ENCODE assay signal across 20 cellular contexts in genomic region chr7:25091757-25092156, GRCh38. TPM values are rescaled to one million over a fixed set of nuclear protein-coding genes. Genes with fewer than 3 reads are reported as not detected.
A peak's percentile ranks its signal among the peaks of the same experiment; 100 is the strongest.
DNase-seq lines count a peak whose midpoint lies in the region; FAIRE-seq and TF ChIP-seq lines count a peak whose summit lies in the region.
"Had no signal": no experiment of that assay in that cellular context is flagged by ENCODE, and none has a peak within 500 bp of the region (broad histone marks: within the 10 kb centered on the region; RNA-seq: fewer than 3 reads in every experiment).

No MANE protein-coding gene starts in this region.

- H2BK20ac ChIP-seq in H1 (ENCODE audit: low read length): no peak overlapping the region

- H3K4me1 Mint-ChIP-seq in T-helper 2 cell treated with Interferon-gamma antibody and Interleukin-4, amounts not matched to agents 5 μg/mL and 100 μg/mL, for 36 hours (ENCODE audit: low read depth): peaks cover 10% of the 10 kb centered on the region

- POLR2A ChIA-PET in H1 (lab: Charles Lee; ENCODE audit: partially characterized antibody): no interaction called here

- no peak overlapping the region for H3K27ac Mint-ChIP-seq in T-helper 2 cell treated with Interferon-gamma antibody and Interleukin-4, amounts not matched to agents 5 μg/mL and 100 μg/mL, for 36 hours
- H3K27ac Mint-ChIP-seq: CD8-positive, alpha-beta memory T cell; IgD-negative memory B cell had no signal

- no peak overlapping the region for H3K23ac ChIP-seq in H1 (ENCODE audit: insufficient read length)

- no peak overlapping the region for H2BK120ac ChIP-seq in H1 (replicated peaks; ENCODE audit: low read depth, low read length)

- DNase-seq in NCI-H146 (lab: John Stamatoyannopoulos, UW) (peak; percentile 2), NCI-H146 treated with DMSO at 0.1 percent for 48 hours (lab: John Stamatoyannopoulos, UW; ENCODE audit: unreplicated experiment) (no peak), NCI-H2107 treated with DMSO at 0.1 percent for 48 hours (lab: John Stamatoyannopoulos, UW; ENCODE audit: unreplicated experiment) (peak; percentile 50), NCI-H82 treated with DMSO at 0.1 percent for 48 hours (lab: John Stamatoyannopoulos, UW; ENCODE audit: unreplicated experiment) (peak; percentile 8), H1 (ENCODE audit: low read depth in 1 of 2, low spot score in 2 of 2) (no peak), NCI-H187 treated with DMSO at 0.1 percent for 48 hours (lab: John Stamatoyannopoulos, UW) (no peak), GM12891 (ENCODE audit: insufficient read length, low spot score) (no peak)
- DNase-seq in T-helper 2 cell treated with Interferon-gamma antibody and Interleukin-4, amounts not matched to agents 5 μg/mL and 100 μg/mL, for 36 hours (ENCODE audit: low spot score): no peak
- DNase-seq: CD8-positive, alpha-beta memory T cell; EL; GF-D8; H7; Kasumi-1; NCI-H1436; NCI-H2081; NCI-H345; NCI-H526 treated with DMSO at 0.1 percent for 48 hours; OCI-M1 had no signal

- H3K4me2 ChIP-seq in H1 (ENCODE audit: insufficient read depth in 1 of 2, low read depth in 2 of 2, low read length in 2 of 2): no peak overlapping the region

- no peak overlapping the region for H3K18ac ChIP-seq in H1 (ENCODE audit: extremely low read depth, low read length)

- no peak overlapping the region for H3K9ac ChIP-seq in H1 (replicated peaks in 1 of 4; ENCODE audit: extremely low read depth in 1 of 4, low read depth in 3 of 4, low read length in 3 of 4)

- no peak for TF ChIP-seq CTCF in H1 (IDR thresholded peaks at IDR 0.05; ENCODE audit: control extremely low read depth in 1 of 3, insufficient read depth in 1 of 3, low read depth in 1 of 3, low read length in 3 of 3)

- no peak overlapping the region for H3K4ac ChIP-seq in H1 (replicated peaks; ENCODE audit: insufficient read length, low read depth, low read length)

- no peak overlapping the region for H3K27ac ChIP-seq in H1 (ENCODE audit: low read depth, low read length)
- H3K27ac ChIP-seq: C4-2B had no signal

- H3K79me2 ChIP-seq in H1 (ENCODE audit: control insufficient read depth in 1 of 2, insufficient read depth in 2 of 2, low read length in 2 of 2): no peaks in the 10 kb centered on the region

- no peak overlapping the region for H2BK12ac ChIP-seq in H1 (ENCODE audit: low read depth, low read length)

- TF ChIP-seq RAD21 in H1 (IDR thresholded peaks at IDR 0.05 in 1 of 2, conservative IDR thresholded peaks at IDR 0.05 in 1 of 2; ENCODE audit: low read depth in 2 of 2, low read length in 2 of 2): no peak

- 93% methylated on average over 4 of the region's 4 CpGs; no CpG with 5 or more reads in 1 of the 2 experiments for WGBS in H1 (ENCODE audit: extremely low coverage in 1 of 2, insufficient coverage in 1 of 2, insufficient read length in 1 of 2, insufficient replicate concordance in 2 of 2, low coverage in 1 of 2, low lambda C conversion rate in 2 of 2, missing lambda C conversion rate in 1 of 2), 2 experiments

- no peak for TF ChIP-seq EP300 in H1 (IDR thresholded peaks at IDR 0.05; ENCODE audit: borderline replicate concordance in 1 of 2, low read depth in 2 of 2, low read length in 2 of 2)

- no peak overlapping the region for H2AK5ac ChIP-seq in H1 (ENCODE audit: low read depth, low read length)

- H3K14ac ChIP-seq in H1 (ENCODE audit: insufficient read length): no peak overlapping the region

- H3K27me3 Mint-ChIP-seq in T-helper 2 cell treated with Interferon-gamma antibody and Interleukin-4, amounts not matched to agents 5 μg/mL and 100 μg/mL, for 36 hours (ENCODE audit: low read depth): peaks cover 10% of the 10 kb centered on the region

- H3K36me3 Mint-ChIP-seq in T-helper 2 cell treated with Interferon-gamma antibody and Interleukin-4, amounts not matched to agents 5 μg/mL and 100 μg/mL, for 36 hours (ENCODE audit: low read depth): no peaks in the 10 kb centered on the region
- H3K36me3 Mint-ChIP-seq: CD8-positive, alpha-beta memory T cell; IgD-negative memory B cell had no signal

- 0 out of 2 replicates have a peak overlapping the region, but pooled peaks have one; percentile 2 for H2AFZ ChIP-seq in H1 (ENCODE audit: low read length)

- no peak overlapping the region for H3K4me3 ChIP-seq in H1 (ENCODE audit: extremely low read depth in 1 of 4, insufficient read depth in 2 of 4, low read depth in 3 of 4, low read length in 4 of 4)

- H3K4me3 Mint-ChIP-seq in T-helper 2 cell treated with Interferon-gamma antibody and Interleukin-4, amounts not matched to agents 5 μg/mL and 100 μg/mL, for 36 hours: no peak overlapping the region
- H3K4me3 Mint-ChIP-seq: CD8-positive, alpha-beta memory T cell; IgD-negative memory B cell had no signal

- no peaks in the 10 kb centered on the region for H3K9me3 Mint-ChIP-seq in T-helper 2 cell treated with Interferon-gamma antibody and Interleukin-4, amounts not matched to agents 5 μg/mL and 100 μg/mL, for 36 hours
- H3K9me3 Mint-ChIP-seq: CD8-positive, alpha-beta memory T cell; IgD-negative memory B cell had no signal

- no peaks in the 10 kb centered on the region for H4K20me1 ChIP-seq in H1 (replicated peaks in 1 of 2; ENCODE audit: control insufficient read depth in 1 of 2, insufficient read depth in 2 of 2, low read length in 2 of 2)

- H3K27me3 ChIP-seq in H1 (replicated peaks in 1 of 4; ENCODE audit: control insufficient read depth in 3 of 4, extremely low read depth in 1 of 4, insufficient read depth in 3 of 4, low read length in 3 of 4): no peaks in the 10 kb centered on the region

- H2BK15ac ChIP-seq in H1 (ENCODE audit: low read length): no peak overlapping the region

- CTCF ChIA-PET in H1 (lab: Charles Lee; ENCODE audit: partially characterized antibody): interaction anchor here (0.8 to 8.1 kb wide), 21 partner anchors 9 to 376 kb away, joined by 3 to 84 read pairs (median 4); partner anchors contain the start of gene OSBPL3

- no peaks in the 10 kb centered on the region for H3K23me2 ChIP-seq in H1 (ENCODE audit: low read depth, low read length)

- H3K56ac ChIP-seq in H1 (replicated peaks; ENCODE audit: insufficient read length, low read depth, low read length): no peak overlapping the region

- no peak overlapping the region for H2BK5ac ChIP-seq in H1 (ENCODE audit: low read depth, low read length)

- TF ChIP-seq POLR2A in H1 (IDR thresholded peaks at IDR 0.05; ENCODE audit: control extremely low read depth in 1 of 2, low read depth in 2 of 2, low read length in 2 of 2) (no peak), GM12891 (IDR thresholded peaks at IDR 0.05; ENCODE audit: low read depth, low read length) (no peak)

- FAIRE-seq in H1 (lab: Jason Lieb, UNC): no peak
- no peak for FAIRE-seq in GM12891 (lab: Jason Lieb, UNC)

- H3K9me3 ChIP-seq in H1 (ENCODE audit: insufficient read depth in 2 of 2, low read depth in 1 of 2, low read length in 1 of 2): no peaks in the 10 kb centered on the region; a peak in 1 of 4 replicates

- no peak overlapping the region for H4K5ac ChIP-seq in H1 (ENCODE audit: insufficient read length, low read depth, low read length)

- no peaks in the 10 kb centered on the region for H3K4me1 ChIP-seq in H1 (replicated peaks in 1 of 4; ENCODE audit: control insufficient read depth in 3 of 4, insufficient read depth in 4 of 4, low read length in 3 of 4)

- no peak overlapping the region for H4K8ac ChIP-seq in H1 (ENCODE audit: extremely low read depth, insufficient read depth, low read length)

- H3K79me1 ChIP-seq in H1 (ENCODE audit: low read depth, low read length): no peaks in the 10 kb centered on the region

- H3K36me3 ChIP-seq in H1 (ENCODE audit: control insufficient read depth in 2 of 4, insufficient read depth in 4 of 4, low read length in 3 of 4): no peaks in the 10 kb centered on the region

- H4K91ac ChIP-seq in H1 (replicated peaks; ENCODE audit: insufficient read length, low read length): no peak overlapping the region

TF ChIP-seq in H1, 55 proteins besides CTCF, POLR2A, EP300 and RAD21 (continues in another document):
- no peak for TF ChIP-seq POU5F1 (IDR thresholded peaks at IDR 0.05; ENCODE audit: low read depth, low read length)
- TF ChIP-seq CTBP2 (IDR thresholded peaks at IDR 0.05; ENCODE audit: borderline replicate concordance, insufficient read depth, insufficient read length, low read length): no peak
- no peak for TF ChIP-seq E2F6 (IDR thresholded peaks at IDR 0.05)
- TF ChIP-seq YY1 (IDR thresholded peaks at IDR 0.05; ENCODE audit: low read depth, low read length): no peak
- TF ChIP-seq SIX5 (IDR thresholded peaks at IDR 0.05; ENCODE audit: low read depth, low read length): no peak
- no peak for TF ChIP-seq CREB1 (IDR thresholded peaks at IDR 0.05)

TF ChIP-seq in GM12891, 5 proteins besides CTCF, POLR2A, EP300 and RAD21:
- TF ChIP-seq TAF1 (IDR thresholded peaks at IDR 0.05; ENCODE audit: low read depth, low read length): no peak
- TF ChIP-seq POLR2AphosphoS5 (IDR thresholded peaks at IDR 0.05; ENCODE audit: low read depth, low read length): no peak
- no peak for TF ChIP-seq SPI1 (IDR thresholded peaks at IDR 0.05; ENCODE audit: low read depth, low read length)
- no peak for TF ChIP-seq POU2F2 (IDR thresholded peaks at IDR 0.05; ENCODE audit: low read depth, low read length)
- TF ChIP-seq PAX5 (IDR thresholded peaks at IDR 0.05; ENCODE audit: insufficient read depth, low read length, severe bottlenecking): no peak

RNA-seq across cellular contexts. Expression of gene CYCS, which starts 33.3 kb away (rescaled TPM):
- total RNA-seq in H1 (2021; fragmentation: NEBNext Ultra II Directional; extraction: Animal tissue kit (Norgen Biotek cat#: 25700)): 229 and 231 TPM in 2 replicates
- polyA plus RNA-seq in H1 (2011; rRNA removed): 18.4 and 48.6 TPM in 2 replicates
- 54.2 TPM for polyA plus RNA-seq in H1 (2011; cell fraction: cytosol; rRNA removed)
- polyA plus RNA-seq in H1 (2011; cell fraction: nucleus; rRNA removed): 10.0 TPM
- polyA plus RNA-seq in H1 (2012, experiment 1 of 2): 113 to 197 TPM (median 125 TPM) in 4 replicates
- 13.9 TPM for polyA plus RNA-seq in H1 (2012, experiment 2 of 2)
- 182 TPM for polyA plus RNA-seq in H1 (2013, experiment 1 of 2)
- 197 TPM for polyA plus RNA-seq in H1 (2013, experiment 2 of 2)
- polyA minus RNA-seq in H1 (2011; rRNA and poly(A)+ RNA removed): 13.4 and 27.5 TPM in 2 replicates
- 41.8 TPM for polyA minus RNA-seq in H1 (2011; cell fraction: cytosol; rRNA and poly(A)+ RNA removed)
- 33.4 TPM for polyA minus RNA-seq in H1 (2011; cell fraction: nucleus; rRNA and poly(A)+ RNA removed)
- polyA plus RNA-seq in GM12891 (2012; ENCODE audit: low read depth, missing spikeins): 159 TPM

Comparison
In these comparisons a context has a peak if more than half of its experiments do, and no peak if none do; other contexts are left out.
1. DNase-seq: peak in NCI-H146 (single experiment), NCI-H2107 treated with DMSO at 0.1 percent for 48 hours (single experiment) and NCI-H82 treated with DMSO at 0.1 percent for 48 hours (single experiment); none in NCI-H146 treated with DMSO at 0.1 percent for 48 hours (single experiment), H1 (0 of 2), NCI-H187 treated with DMSO at 0.1 percent for 48 hours (single experiment), T-helper 2 cell treated with Interferon-gamma antibody and Interleukin-4, amounts not matched to agents 5 μg/mL and 100 μg/mL, for 36 hours (single experiment) and GM12891 (single experiment).